ENCODE assay signal across 35 cellular contexts in the genomic region with DNA sequence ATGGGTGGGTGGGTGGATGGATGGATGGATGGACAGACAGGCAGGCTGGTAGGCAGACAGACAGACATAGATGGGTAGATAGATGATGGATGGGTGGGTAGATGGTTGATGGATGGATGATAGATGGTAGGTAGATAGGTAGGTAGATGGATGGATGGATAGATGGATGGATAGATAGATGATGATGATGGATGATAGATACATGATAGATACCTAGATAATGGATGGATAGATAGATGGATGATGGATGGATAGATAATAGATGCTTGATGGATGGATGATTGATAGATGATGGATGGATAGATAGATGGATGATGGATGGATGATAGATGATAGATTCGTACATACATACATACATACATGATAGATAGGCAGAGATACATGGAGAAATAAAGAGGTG.
"Had no signal": no experiment of that assay in that cellular context is flagged by ENCODE, and none has a peak within 500 bp of the region (broad histone marks: within the 10 kb centered on the region; RNA-seq: fewer than 3 reads in every experiment).

No MANE protein-coding gene starts in this region.

- H3K4me3 Mint-ChIP-seq: activated CD4-positive, alpha-beta memory T cell treated with anti-CD3 and anti-CD28 coated beads, Interleukin-2, amount 10 ng/mL, durations not matched to agents 7 days and 5 days; activated CD4-positive, alpha-beta T cell treated with anti-CD3 and anti-CD28 coated beads for 36 hours; activated CD4-positive, alpha-beta T cell treated with anti-CD3 and anti-CD28 coated beads, Interleukin-2, amount 10 ng/mL, durations not matched to agents 7 days and 5 days; activated CD8-positive, alpha-beta memory T cell treated with anti-CD3 and anti-CD28 coated beads, Interleukin-2, amount 10 ng/mL, durations not matched to agents 7 days and 5 days; activated CD8-positive, alpha-beta T cell treated with anti-CD3 and anti-CD28 coated beads, Interleukin-2, amount 10 ng/mL, durations not matched to agents 7 days and 5 days; activated naive CD4-positive, alpha-beta T cell treated with anti-CD3 and anti-CD28 coated beads, Interleukin-2, amount 10 ng/mL, durations not matched to agents 7 days and 5 days; activated naive CD4-positive, alpha-beta T cell treated with anti-CD3 and anti-CD28 coated beads, Interleukin-2, amount 50 U/mL, for 24 hours; activated naive CD8-positive, alpha-beta T cell; activated naive CD8-positive, alpha-beta T cell treated with anti-CD3 and anti-CD28 coated beads, Interleukin-2, amount 10 ng/mL, durations not matched to agents 7 days and 5 days; activated naive CD8-positive, alpha-beta T cell treated with anti-CD3 and anti-CD28 coated beads, Interleukin-2, amount 50 U/mL, for 24 hours; activated T-cell treated with anti-CD3 and anti-CD28 coated beads, Interleukin-2, amount 50 U/mL, for 24 hours; brain; central memory CD8-positive, alpha-beta T cell; T-helper 1 cell treated with Interleukin-12 subunit alpha and Interleukin-12 subunit beta and Interleukin-4 antibody, amounts not matched to agents 30 μg/mL and 1 μg/mL, for 36 hours; T-helper 2 cell treated with Interferon-gamma antibody and Interleukin-4, amounts not matched to agents 5 μg/mL and 100 μg/mL, for 36 hours; WTC11 had no signal

- H3K4me1 Mint-ChIP-seq: activated CD4-positive, alpha-beta memory T cell treated with anti-CD3 and anti-CD28 coated beads, Interleukin-2, amount 10 ng/mL, durations not matched to agents 7 days and 5 days; activated CD4-positive, alpha-beta T cell treated with anti-CD3 and anti-CD28 coated beads for 36 hours; activated CD4-positive, alpha-beta T cell treated with anti-CD3 and anti-CD28 coated beads, Interleukin-2, amount 10 ng/mL, durations not matched to agents 7 days and 5 days; activated CD8-positive, alpha-beta memory T cell treated with anti-CD3 and anti-CD28 coated beads, Interleukin-2, amount 10 ng/mL, durations not matched to agents 7 days and 5 days; activated naive CD4-positive, alpha-beta T cell treated with anti-CD3 and anti-CD28 coated beads, Interleukin-2, amount 10 ng/mL, durations not matched to agents 7 days and 5 days; activated naive CD4-positive, alpha-beta T cell treated with anti-CD3 and anti-CD28 coated beads, Interleukin-2, amount 50 U/mL, for 24 hours; activated naive CD8-positive, alpha-beta T cell treated with anti-CD3 and anti-CD28 coated beads, Interleukin-2, amount 10 ng/mL, durations not matched to agents 7 days and 5 days; activated naive CD8-positive, alpha-beta T cell treated with anti-CD3 and anti-CD28 coated beads, Interleukin-2, amount 50 U/mL, for 24 hours; central memory CD8-positive, alpha-beta T cell; WTC11 had no signal

- H3K27me3 Mint-ChIP-seq: activated CD4-positive, alpha-beta memory T cell treated with anti-CD3 and anti-CD28 coated beads, Interleukin-2, amount 10 ng/mL, durations not matched to agents 7 days and 5 days; activated CD4-positive, alpha-beta T cell treated with anti-CD3 and anti-CD28 coated beads for 36 hours; activated CD4-positive, alpha-beta T cell treated with anti-CD3 and anti-CD28 coated beads, Interleukin-2, amount 10 ng/mL, durations not matched to agents 7 days and 5 days; activated CD8-positive, alpha-beta memory T cell treated with anti-CD3 and anti-CD28 coated beads, Interleukin-2, amount 10 ng/mL, durations not matched to agents 7 days and 5 days; activated naive CD4-positive, alpha-beta T cell treated with anti-CD3 and anti-CD28 coated beads, Interleukin-2, amount 10 ng/mL, durations not matched to agents 7 days and 5 days; activated naive CD4-positive, alpha-beta T cell treated with anti-CD3 and anti-CD28 coated beads, Interleukin-2, amount 50 U/mL, for 24 hours; activated naive CD8-positive, alpha-beta T cell; activated naive CD8-positive, alpha-beta T cell treated with anti-CD3 and anti-CD28 coated beads, Interleukin-2, amount 10 ng/mL, durations not matched to agents 7 days and 5 days; activated naive CD8-positive, alpha-beta T cell treated with anti-CD3 and anti-CD28 coated beads, Interleukin-2, amount 50 U/mL, for 24 hours; activated T-cell treated with anti-CD3 and anti-CD28 coated beads, Interleukin-2, amount 50 U/mL, for 24 hours; central memory CD8-positive, alpha-beta T cell had no signal

- H3K9me3 ChIP-seq: ascending aorta had no signal

- H3K4me3 ChIP-seq: ascending aorta, cardiac muscle cell had no signal

- H3K27ac Mint-ChIP-seq: activated CD4-positive, alpha-beta memory T cell treated with anti-CD3 and anti-CD28 coated beads, Interleukin-2, amount 10 ng/mL, durations not matched to agents 7 days and 5 days; activated CD4-positive, alpha-beta T cell treated with anti-CD3 and anti-CD28 coated beads for 36 hours; activated CD4-positive, alpha-beta T cell treated with anti-CD3 and anti-CD28 coated beads, Interleukin-2, amount 10 ng/mL, durations not matched to agents 7 days and 5 days; activated CD8-positive, alpha-beta memory T cell treated with anti-CD3 and anti-CD28 coated beads, Interleukin-2, amount 10 ng/mL, durations not matched to agents 7 days and 5 days; activated CD8-positive, alpha-beta T cell treated with anti-CD3 and anti-CD28 coated beads, Interleukin-2, amount 10 ng/mL, durations not matched to agents 7 days and 5 days; activated naive CD4-positive, alpha-beta T cell treated with anti-CD3 and anti-CD28 coated beads, Interleukin-2, amount 10 ng/mL, durations not matched to agents 7 days and 5 days; activated naive CD4-positive, alpha-beta T cell treated with anti-CD3 and anti-CD28 coated beads, Interleukin-2, amount 50 U/mL, for 24 hours; activated naive CD8-positive, alpha-beta T cell; activated naive CD8-positive, alpha-beta T cell treated with anti-CD3 and anti-CD28 coated beads, Interleukin-2, amount 10 ng/mL, durations not matched to agents 7 days and 5 days; activated naive CD8-positive, alpha-beta T cell treated with anti-CD3 and anti-CD28 coated beads, Interleukin-2, amount 50 U/mL, for 24 hours; activated T-cell treated with anti-CD3 and anti-CD28 coated beads, Interleukin-2, amount 50 U/mL, for 24 hours; activated T-helper 2 cell treated with anti-CD3 and anti-CD28 coated beads, Interferon-gamma antibody, Interleukin-2, Interleukin-4, amounts not matched to agents 10 μg/mL and 5 μg/mL and 100 μg/mL, durations not matched to agents 14 hours and 24 hours and 36 hours; T-helper 1 cell treated with Interleukin-12 subunit alpha and Interleukin-12 subunit beta and Interleukin-4 antibody, amounts not matched to agents 30 μg/mL and 1 μg/mL, for 36 hours; T-helper 2 cell treated with Interferon-gamma antibody and Interleukin-4, amounts not matched to agents 5 μg/mL and 100 μg/mL, for 36 hours; WTC11 had no signal

- DNase-seq: activated CD4-positive, alpha-beta memory T cell treated with anti-CD3 and anti-CD28 coated beads, Interleukin-2, amount 10 ng/mL, durations not matched to agents 7 days and 5 days; activated CD4-positive, alpha-beta T cell treated with anti-CD3 and anti-CD28 coated beads for 1 hour; activated CD4-positive, alpha-beta T cell treated with anti-CD3 and anti-CD28 coated beads for 36 hours; activated CD4-positive, alpha-beta T cell treated with anti-CD3 and anti-CD28 coated beads for 48 hours; activated CD4-positive, alpha-beta T cell treated with anti-CD3 and anti-CD28 coated beads, Interleukin-2, amount 10 ng/mL, durations not matched to agents 7 days and 5 days; activated CD4-positive, alpha-beta T cell treated with anti-CD3 and anti-CD28 coated beads, Interleukin-2, amount 50 U/mL, for 48 hours; activated CD4-positive, CD25-positive, alpha-beta regulatory T cell; activated CD8-positive, alpha-beta memory T cell treated with anti-CD3 and anti-CD28 coated beads for 24 hours; activated CD8-positive, alpha-beta memory T cell treated with anti-CD3 and anti-CD28 coated beads, Interleukin-2, amount 10 ng/mL, durations not matched to agents 7 days and 5 days; activated CD8-positive, alpha-beta memory T cell treated with anti-CD3 and anti-CD28 coated beads, Interleukin-2, amount 50 U/mL, for 48 hours; activated CD8-positive, alpha-beta T cell treated with anti-CD3 and anti-CD28 coated beads, Interleukin-2, amount 10 ng/mL, durations not matched to agents 7 days and 5 days; activated effector memory CD4-positive, alpha-beta T cell treated with Interleukin-2 at 50 U/mL for 16 hours; activated gamma-delta T cell; activated naive CD4-positive, alpha-beta T cell treated with anti-CD3 and anti-CD28 coated beads, Interleukin-2, amount 10 ng/mL, durations not matched to agents 7 days and 5 days; activated naive CD4-positive, alpha-beta T cell treated with Interleukin-2 at 50 U/mL for 16 hours; activated naive CD8-positive, alpha-beta T cell treated with anti-CD3 and anti-CD28 coated beads, Interleukin-2, amount 10 ng/mL, durations not matched to agents 7 days and 5 days; activated naive CD8-positive, alpha-beta T cell treated with anti-CD3 and anti-CD28 coated beads, Interleukin-2, amount 50 U/mL, for 24 hours; activated T-cell treated with anti-CD3 and anti-CD28 coated beads, Interleukin-2, amount 50 U/mL, for 24 hours; activated T-cell treated with anti-CD3 and anti-CD28 coated beads, Interleukin-2, amount 50 U/mL, for 48 hours; cerebellar nuclear complex; T-helper 1 cell; T-helper 2 cell; T-helper 9 cell; WERI-Rb-1 had no signal

- H3K4me1 ChIP-seq: ascending aorta had no signal

- H3K36me3 Mint-ChIP-seq: activated CD8-positive, alpha-beta memory T cell treated with anti-CD3 and anti-CD28 coated beads, Interleukin-2, amount 10 ng/mL, durations not matched to agents 7 days and 5 days; activated naive CD4-positive, alpha-beta T cell treated with anti-CD3 and anti-CD28 coated beads, Interleukin-2, amount 10 ng/mL, durations not matched to agents 7 days and 5 days; activated naive CD8-positive, alpha-beta T cell; activated naive CD8-positive, alpha-beta T cell treated with anti-CD3 and anti-CD28 coated beads, Interleukin-2, amount 10 ng/mL, durations not matched to agents 7 days and 5 days; WTC11 had no signal

- ATAC-seq: activated CD4-positive, alpha-beta T cell treated with anti-CD3 and anti-CD28 coated beads for 36 hours; activated CD4-positive, CD25-positive, alpha-beta regulatory T cell treated with anti-CD3 and anti-CD28 coated beads, Interleukin-2, amount 50 U/mL, for 24 hours; activated CD8-positive, alpha-beta memory T cell treated with anti-CD3 and anti-CD28 coated beads, Interleukin-2, amount 10 ng/mL, durations not matched to agents 7 days and 5 days; activated CD8-positive, alpha-beta T cell treated with anti-CD3 and anti-CD28 coated beads, Interleukin-2, amount 10 ng/mL, durations not matched to agents 7 days and 5 days; activated naive CD8-positive, alpha-beta T cell treated with anti-CD3 and anti-CD28 coated beads, Interleukin-2, amount 50 U/mL, for 24 hours; WTC11 had no signal

- H3K36me3 ChIP-seq: ascending aorta, cardiac muscle cell, WERI-Rb-1 had no signal

- H3K9me3 Mint-ChIP-seq: activated CD4-positive, alpha-beta memory T cell treated with anti-CD3 and anti-CD28 coated beads, Interleukin-2, amount 10 ng/mL, durations not matched to agents 7 days and 5 days; activated naive CD4-positive, alpha-beta T cell treated with anti-CD3 and anti-CD28 coated beads, Interleukin-2, amount 50 U/mL, for 24 hours; activated naive CD8-positive, alpha-beta T cell treated with anti-CD3 and anti-CD28 coated beads, Interleukin-2, amount 50 U/mL, for 24 hours; activated T-cell treated with anti-CD3 and anti-CD28 coated beads, Interleukin-2, amount 50 U/mL, for 24 hours; central memory CD8-positive, alpha-beta T cell had no signal

- H3K27me3 ChIP-seq: ascending aorta, cardiac muscle cell had no signal

- H3K27ac ChIP-seq: ascending aorta, cardiac muscle cell, WERI-Rb-1 had no signal
